22 cellular contexts compared by ENCODE assay signal in the genomic region with DNA sequence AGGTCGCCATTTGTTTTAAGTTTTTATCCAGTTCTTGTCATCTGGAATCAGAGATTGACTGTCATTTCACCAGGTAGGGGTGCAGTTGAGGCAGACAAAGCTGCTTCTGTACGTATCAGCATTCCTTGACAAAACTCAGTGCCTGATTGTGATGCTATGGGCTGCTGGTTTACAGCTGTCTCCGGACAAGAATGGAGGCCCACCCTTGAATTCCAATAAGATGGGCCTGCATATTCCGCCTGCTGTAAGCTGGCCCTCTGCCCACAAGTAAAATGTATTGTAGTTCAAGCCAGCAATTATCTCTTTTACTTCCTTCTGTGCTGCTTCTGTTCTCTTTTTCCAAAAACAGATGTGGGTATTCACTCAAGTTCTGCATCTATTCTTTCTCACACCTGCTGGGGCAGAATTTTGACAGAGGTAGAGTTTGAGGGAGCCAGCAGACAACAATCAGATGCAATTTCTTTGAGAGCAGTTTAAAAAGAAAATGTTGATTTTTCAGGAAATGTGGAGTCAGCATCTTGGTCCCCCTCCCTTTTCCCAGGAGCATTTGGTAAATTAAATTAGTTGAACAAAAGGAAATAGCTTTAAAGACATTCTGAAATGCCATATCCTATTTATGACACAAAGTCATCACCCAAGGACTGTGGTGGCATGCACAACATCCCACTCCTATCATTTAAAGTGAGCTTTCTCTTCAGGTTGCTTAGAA.
"Had no signal": no experiment of that assay in that cellular context is flagged by ENCODE, and none has a peak within 500 bp of the region (broad histone marks: within the 10 kb centered on the region; RNA-seq: fewer than 3 reads in every experiment).

No MANE protein-coding gene starts in this region.

- H3K4me1 ChIP-seq: breast epithelium had no signal

- ATAC-seq: mucosa of descending colon, natural killer cell had no signal

- H3K9me3 ChIP-seq: breast epithelium, mucosa of descending colon, sigmoid colon, suprapubic skin had no signal

- H3K27me3 ChIP-seq: breast epithelium, sigmoid colon, suprapubic skin had no signal

- H3K4me3 ChIP-seq: breast epithelium, lung, mucosa of descending colon, sigmoid colon, suprapubic skin had no signal

- DNase-seq: activated CD4-positive, alpha-beta T cell treated with anti-CD3 and anti-CD28 coated beads for 36 hours; activated CD8-positive, alpha-beta memory T cell treated with anti-CD3 and anti-CD28 coated beads, Interleukin-2, amount 50 U/mL, for 4 hours; activated CD8-positive, alpha-beta T cell treated with anti-CD3 and anti-CD28 coated beads for 36 hours; activated gamma-delta T cell treated with Interleukin-2 at 50 U/mL for 16 hours; activated naive CD8-positive, alpha-beta T cell treated with anti-CD3 and anti-CD28 coated beads for 36 hours; activated T-cell treated with anti-CD3 and anti-CD28 coated beads, Interleukin-2, amount 50 U/mL, for 72 hours; anterior cingulate cortex; endodermal cell; erythroblast; glutamatergic neuron; left cardiac atrium; mucosa of descending colon; natural killer cell; sigmoid colon; stimulated activated CD4-positive, alpha-beta T cell treated with anti-CD3 and anti-CD28 coated beads, Interleukin-12 subunit alpha, Interleukin-12 subunit beta, amount 100 ng/mL, for 4 hours; stimulated activated CD4-positive, alpha-beta T cell treated with anti-CD3 and anti-CD28 coated beads, Interleukin-4, amount 100 ng/mL, for 1 hour; stimulated activated CD8-positive, alpha-beta memory T cell treated with anti-CD3 and anti-CD28 coated beads, Interleukin-4, amount 100 ng/mL, for 48 hours; stimulated activated naive CD8-positive, alpha-beta T cell treated with anti-CD3 and anti-CD28 coated beads, Interleukin-15, Interleukin-2, amounts not matched to agents 100 U/mL and 50 U/mL, for 24 hours had no signal

- H3K36me3 ChIP-seq: breast epithelium, sigmoid colon, suprapubic skin had no signal

- H3K27ac ChIP-seq: breast epithelium, sigmoid colon, suprapubic skin, VCaP had no signal
